21 cellular contexts compared by ENCODE assay signal in the genomic region with DNA sequence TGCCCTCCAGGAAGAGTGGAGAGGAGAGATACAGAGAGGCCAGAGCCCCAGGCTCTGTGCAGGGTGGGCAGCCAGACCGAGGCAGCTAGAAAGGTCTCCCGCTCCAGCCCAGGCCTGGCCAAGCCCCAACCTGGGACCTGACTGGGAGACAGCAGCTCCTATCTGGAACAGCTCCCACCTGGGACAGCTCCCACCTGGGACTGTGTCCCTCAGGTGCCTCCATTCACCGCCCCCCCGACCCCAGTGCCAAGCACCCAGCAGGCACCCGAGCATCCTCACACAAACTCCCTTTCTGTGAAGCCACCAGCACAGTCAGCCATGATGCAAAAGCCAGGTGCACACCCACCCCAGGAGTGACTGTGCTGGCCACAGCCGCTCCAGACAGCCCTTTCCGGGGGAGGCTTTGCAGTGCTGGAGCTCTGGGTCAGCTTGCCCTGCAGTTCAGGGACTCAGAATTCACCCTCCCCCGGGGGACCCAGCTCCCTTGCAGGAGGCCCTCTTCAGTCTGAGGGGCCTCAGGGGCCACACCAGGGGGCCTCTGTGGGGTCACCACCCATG. TPM values are rescaled to one million over a fixed set of nuclear protein-coding genes. Genes with fewer than 3 reads are reported as not detected.
DNase-seq lines count a peak whose midpoint lies in the region; ATAC-seq and TF ChIP-seq lines count a peak whose summit lies in the region.
"Had no signal": no experiment of that assay in that cellular context is flagged by ENCODE, and none has a peak within 500 bp of the region (broad histone marks: within the 10 kb centered on the region; RNA-seq: fewer than 3 reads in every experiment).

No MANE protein-coding gene starts in this region.

- H3K27me3 ChIP-seq in GM23248 (replicated peaks; ENCODE audit: insufficient read depth) (peaks cover 22% of the 10 kb centered on the region), NT2/D1 (ENCODE audit: insufficient read depth, insufficient read length) (no peaks in the 10 kb centered on the region), neuronal stem cell (ENCODE audit: control insufficient read depth in 3 of 3, insufficient read depth in 3 of 3, low read depth in 1 of 3, low read length in 3 of 3) (peaks cover 0 to 8% (median 0%) of the 10 kb centered on the region in 3 experiments), psoas muscle (ENCODE audit: insufficient read depth in 3 of 3, low read length in 2 of 3) (no peaks in the 10 kb centered on the region)
- H3K27me3 ChIP-seq: breast epithelium, pancreas, sigmoid colon had no signal

- H2AK5ac ChIP-seq in neuronal stem cell (ENCODE audit: low read depth, low read length): peak overlapping the region; percentile 97

- no peaks in the 10 kb centered on the region for H4K20me1 ChIP-seq in GM23248 (ENCODE audit: insufficient read depth)

- H3K36me3 Mint-ChIP-seq in brain: no peaks in the 10 kb centered on the region
- H3K36me3 Mint-ChIP-seq: CD4-positive, CD25-positive, alpha-beta regulatory T cell had no signal

- H2BK15ac ChIP-seq in neuronal stem cell (ENCODE audit: low read length): peak overlapping the region; percentile 87

- H3K18ac ChIP-seq in neuronal stem cell (ENCODE audit: low read length): peak overlapping the region; percentile 67

- H3K23ac ChIP-seq in neuronal stem cell (ENCODE audit: low read depth, low read length, poor library complexity): peak overlapping the region; percentile 75

- H3K4me1 Mint-ChIP-seq in brain: peaks cover 11% of the 10 kb centered on the region

- peak overlapping the region in 3 of 5 experiments; percentile 66 to 74 (median 71) for H3K4me3 Mint-ChIP-seq in brain

- peaks cover 6% of the 10 kb centered on the region for H3K79me1 ChIP-seq in neuronal stem cell (ENCODE audit: low read depth, low read length)

- peak overlapping the region; percentile 82 for H2BK5ac ChIP-seq in neuronal stem cell (ENCODE audit: low read length)

- H4K8ac ChIP-seq in neuronal stem cell (ENCODE audit: low read depth, low read length): no peak overlapping the region

- no peak overlapping the region for H3K4me3 ChIP-seq in GM23248
- H3K4me3 ChIP-seq in NT2/D1 (ENCODE audit: insufficient read length, low read depth): no peak overlapping the region
- H3K4me3 ChIP-seq in neuronal stem cell (ENCODE audit: low read length in 2 of 2): no peak overlapping the region
- no peak overlapping the region for H3K4me3 ChIP-seq in psoas muscle
- H3K4me3 ChIP-seq: coronary artery, heart left ventricle, pancreas, sigmoid colon, thoracic aorta had no signal

- H4K91ac ChIP-seq in neuronal stem cell (ENCODE audit: low read depth, low read length, poor library complexity): no peak overlapping the region

- H3K4me1 ChIP-seq in GM23248 (ENCODE audit: insufficient read depth) (no peaks in the 10 kb centered on the region), NT2/D1 (ENCODE audit: insufficient read depth, insufficient read length) (peaks cover 22% of the 10 kb centered on the region), neuronal stem cell (ENCODE audit: control insufficient read depth in 2 of 2, insufficient read depth in 1 of 2, low read depth in 1 of 2, low read length in 2 of 2) (peaks cover 2 to 6% of the 10 kb centered on the region in 2 donors), psoas muscle (peaks cover 13% of the 10 kb centered on the region)

- no peak overlapping the region for H3K4ac ChIP-seq in neuronal stem cell (ENCODE audit: low read length)

- H3K9me3 ChIP-seq in GM23248 (ENCODE audit: low read depth): no peaks in the 10 kb centered on the region
- H3K9me3 ChIP-seq in NT2/D1 (ENCODE audit: insufficient read depth, low read length): no peaks in the 10 kb centered on the region
- peaks cover 0 to 3% of the 10 kb centered on the region in 2 donors for H3K9me3 ChIP-seq in neuronal stem cell (replicated peaks in 1 of 2; ENCODE audit: control insufficient read depth in 2 of 2, insufficient read depth in 1 of 2, low read depth in 1 of 2, low read length in 2 of 2)
- H3K9me3 ChIP-seq in psoas muscle: no peaks in the 10 kb centered on the region
- H3K9me3 ChIP-seq: breast epithelium, heart left ventricle, pancreas, sigmoid colon, thoracic aorta had no signal

- DNase-seq in GM23248: peak; percentile 38
- DNase-seq in NT2/D1 (ENCODE audit: low read depth, low spot score): no peak
- no peak for DNase-seq in neuronal stem cell (ENCODE audit: low spot score)
- DNase-seq in COLO668 (lab: John Stamatoyannopoulos, UW; ENCODE audit: unreplicated experiment): no peak
- DNase-seq in activated naive CD4-positive, alpha-beta T cell treated with anti-CD3 and anti-CD28 coated beads, Interleukin-2, amount 50 U/mL, for 16 hours: no peak
- no peak for DNase-seq in psoas muscle
- DNase-seq: activated CD4-positive, alpha-beta T cell treated with anti-CD3 and anti-CD28 coated beads for 4 hours; CD4-positive, CD25-positive, alpha-beta regulatory T cell; DMS53; GF-D8; KG1; NCI-H1694 treated with DMSO at 0.1 percent for 48 hours; NCI-H345; sigmoid colon had no signal

- ATAC-seq in psoas muscle (no peak), GM19023 (IDR thresholded peaks at IDR 0.05; ENCODE audit: unreplicated experiment) (no peak)
- ATAC-seq: pancreas had no signal

- H3F3A ChIP-seq in GM23248 (ENCODE audit: insufficient read depth): no peaks in the 10 kb centered on the region

- no peak overlapping the region for H3K14ac ChIP-seq in neuronal stem cell (ENCODE audit: low read length)

- H3K79me2 ChIP-seq in GM23248 (ENCODE audit: insufficient read depth): no peaks in the 10 kb centered on the region

- H3K9me3 Mint-ChIP-seq in brain: peaks cover 0 to 2% (median 0%) of the 10 kb centered on the region in 5 experiments

- no peaks in the 10 kb centered on the region for H3K36me3 ChIP-seq in GM23248 (ENCODE audit: low read depth)
- peaks cover 3% of the 10 kb centered on the region for H3K36me3 ChIP-seq in NT2/D1 (ENCODE audit: insufficient read depth, insufficient read length, low read length)
- H3K36me3 ChIP-seq in neuronal stem cell (replicated peaks in 1 of 2; ENCODE audit: control insufficient read depth in 2 of 2, insufficient read depth in 2 of 2, low read length in 2 of 2): no peaks in the 10 kb centered on the region
- H3K36me3 ChIP-seq in psoas muscle (ENCODE audit: insufficient read depth in 1 of 2, low read depth in 1 of 2): no peaks in the 10 kb centered on the region
- H3K36me3 ChIP-seq: breast epithelium, heart left ventricle, pancreas, sigmoid colon, thoracic aorta had no signal

- no peak overlapping the region for H3K9ac ChIP-seq in GM23248
- peak overlapping the region; percentile 32 for H3K9ac ChIP-seq in NT2/D1 (ENCODE audit: insufficient read length, low read depth)
- H3K9ac ChIP-seq in neuronal stem cell (ENCODE audit: low read depth, low read length, poor library complexity): no peak overlapping the region

- no peak for TF ChIP-seq CTCF in brain (conservative IDR thresholded peaks at IDR 0.05)
- no peak for TF ChIP-seq CTCF in psoas muscle (IDR thresholded peaks at IDR 0.05)

- H3K4me2 ChIP-seq in GM23248 (ENCODE audit: unreplicated experiment) (no peak overlapping the region), neuronal stem cell (ENCODE audit: insufficient read depth, low read length, poor library complexity, severe bottlenecking) (no peak overlapping the region)

- in situ Hi-C loops in GM23248 (cut with MboI): no loop called here

- H3K27me3 Mint-ChIP-seq in brain: peaks cover 2% of the 10 kb centered on the region

- no peak overlapping the region for H2BK120ac ChIP-seq in neuronal stem cell (ENCODE audit: low read depth, low read length)

- intact Hi-C loops in psoas muscle (cut with DNase I): no loop called here

- WGBS in GM23248 (ENCODE audit: low coverage in 1 of 2, low lambda C conversion rate in 2 of 2, missing lambda C conversion rate in 2 of 2), 2 experiments: 80% methylated on average over 8 of the region's 8 CpGs
- WGBS in neuronal stem cell (ENCODE audit: extremely low coverage in 2 of 2, insufficient read length in 2 of 2, insufficient replicate concordance in 1 of 2), 2 donors: no CpG with 5 or more reads among the region's 8 CpGs
- 79 to 92% (median 81%) methylated on average over 7 to 8 of the region's 8 CpGs for WGBS in psoas muscle, 3 donors

- H2BK12ac ChIP-seq in neuronal stem cell (ENCODE audit: low read length): peak overlapping the region; percentile 30

- no peak overlapping the region for H3K27ac ChIP-seq in GM23248
- H3K27ac ChIP-seq in neuronal stem cell (replicated peaks; ENCODE audit: low read length): no peak overlapping the region
- H3K27ac ChIP-seq in psoas muscle: no peak overlapping the region
- H3K27ac ChIP-seq: coronary artery, heart left ventricle, pancreas, thoracic aorta had no signal

- H2AFZ ChIP-seq in GM23248: no peak overlapping the region
- H2AFZ ChIP-seq in neuronal stem cell (ENCODE audit: low read length): no peak overlapping the region

- H3K27ac Mint-ChIP-seq in brain: no peak overlapping the region
- H3K27ac Mint-ChIP-seq: CD4-positive, CD25-positive, alpha-beta regulatory T cell had no signal

- H3K9me2 ChIP-seq in GM23248 (ENCODE audit: insufficient read depth): no peaks in the 10 kb centered on the region

RNA-seq across cellular contexts. Expression of gene GRTP1, which starts 2.2 kb away (rescaled TPM):
- not detected in 2 replicates for total RNA-seq in GM23248 (2014; rRNA removed; shearing (Covaris generic))
- polyA plus RNA-seq in GM23248 (2016; fragmentation: Nextera tagmentation; extraction: Ambion mirVana): 0.18 TPM in 1 of 2 replicates, not detected in the other
- polyA plus RNA-seq in brain (ENCODE audit: insufficient read depth, low read depth, low replicate concordance): 0.78 TPM
- polyA plus RNA-seq in neuronal stem cell (2013, experiment 1 of 2): 10.2 TPM
- 10.0 TPM for polyA plus RNA-seq in neuronal stem cell (2013, experiment 2 of 2)
- total RNA-seq in psoas muscle: 1 to 10 TPM; 1.5 to 4.5 (median 3.7) TPM
- 1 to 10 TPM; 4.3 to 4.7 (median 4.4) TPM for polyA plus RNA-seq in psoas muscle
- total RNA-seq: CD4-positive, CD25-positive, alpha-beta regulatory T cell had no signal
